In the genomic region with DNA sequence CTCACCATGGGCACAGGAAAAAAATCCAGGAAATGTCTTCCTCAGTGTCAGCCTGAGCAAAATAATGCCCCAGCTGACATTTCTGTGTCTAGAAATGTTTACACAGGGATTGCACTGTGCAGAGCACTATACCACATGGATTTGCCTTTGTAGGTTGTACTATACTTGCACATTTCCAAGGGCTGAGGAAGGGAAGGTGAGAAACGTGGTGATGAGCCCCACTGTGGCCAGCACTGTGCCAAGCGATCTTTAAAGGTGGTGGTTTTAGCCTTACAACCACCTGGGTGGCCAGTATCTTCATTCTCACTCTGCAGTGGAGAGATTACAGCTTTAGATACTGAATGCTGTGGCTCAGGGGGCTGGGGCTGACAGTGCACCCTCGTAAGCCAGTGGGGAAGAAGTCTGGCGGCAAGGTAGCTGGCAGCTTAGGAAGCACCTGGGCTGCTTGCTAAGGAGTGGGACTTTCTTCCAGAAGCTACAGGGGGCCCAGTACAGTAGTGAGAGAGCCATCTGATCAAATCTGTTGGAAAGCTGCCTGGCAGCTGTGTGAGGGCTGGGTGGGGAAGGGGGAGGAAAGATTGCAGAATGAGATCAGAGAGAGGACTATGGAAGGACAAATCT, we compare ENCODE assay signal across 13 cellular contexts. TPM values are rescaled to one million over a fixed set of nuclear protein-coding genes. Genes with fewer than 3 reads are reported as not detected.
A peak's percentile ranks its signal among the peaks of the same experiment; 100 is the strongest.
DNase-seq lines count a peak whose midpoint lies in the region; ATAC-seq and TF ChIP-seq lines count a peak whose summit lies in the region.
"Had no signal": no experiment of that assay in that cellular context is flagged by ENCODE, and none has a peak within 500 bp of the region (broad histone marks: within the 10 kb centered on the region; RNA-seq: fewer than 3 reads in every experiment).

No MANE protein-coding gene starts in this region.

- H4K20me1 ChIP-seq in PC-3 (ENCODE audit: low read length), result no peaks in the 10 kb centered on the region

- H3K4me3 Mint-ChIP-seq in natural killer cell treated with Interleukin-12 subunit alpha and Interleukin-12 subunit beta and Interleukin-15 and Interleukin-18, amount 100 ng/mL, for 72 hours, result no peak overlapping the region
- H3K4me3 Mint-ChIP-seq in natural killer cell (no peak overlapping the region), glutamatergic neuron (ENCODE audit: unreplicated experiment) (peak overlapping the region; percentile 40)
- H3K4me3 Mint-ChIP-seq: endodermal cell had no signal

- TF ChIP-seq EP300 in tibial nerve (IDR thresholded peaks at IDR 0.05), result no peak

- H3K27me3 Mint-ChIP-seq in natural killer cell treated with Interleukin-12 subunit alpha and Interleukin-12 subunit beta and Interleukin-15 and Interleukin-18, amount 100 ng/mL, for 72 hours, result peaks cover 0 to 3% of the 10 kb centered on the region in 2 donors
- no peaks in the 10 kb centered on the region for H3K27me3 Mint-ChIP-seq in natural killer cell (ENCODE audit: low read depth in 2 of 2)
- no peaks in the 10 kb centered on the region for H3K27me3 Mint-ChIP-seq in glutamatergic neuron (ENCODE audit: unreplicated experiment)

- H3K4me1 ChIP-seq in SJCRH30 (peaks cover 30% of the 10 kb centered on the region), tibial nerve (peaks cover 0 to 46% (median 10%) of the 10 kb centered on the region in 4 donors), PC-3 (ENCODE audit: insufficient read depth, low read length) (peaks cover 10% of the 10 kb centered on the region)

- H3K9me3 ChIP-seq in SJCRH30 (replicated peaks) (no peaks in the 10 kb centered on the region), tibial nerve (no peaks in the 10 kb centered on the region), PC-3 (ENCODE audit: low read length) (no peaks in the 10 kb centered on the region)
- H3K9me3 ChIP-seq: ovary had no signal

- H3K27ac Mint-ChIP-seq in natural killer cell treated with Interleukin-12 subunit alpha and Interleukin-12 subunit beta and Interleukin-15 and Interleukin-18, amount 100 ng/mL, for 72 hours, result no peak overlapping the region
- H3K27ac Mint-ChIP-seq in natural killer cell (no peak overlapping the region), glutamatergic neuron (ENCODE audit: unreplicated experiment) (no peak overlapping the region)
- H3K27ac Mint-ChIP-seq: endodermal cell had no signal

- BruUV-seq in PC-3 (replicated peaks; lab: Mats Ljungman, UMichigan), result no TSS peak

- CTCF ChIA-PET in PC-3 (lab: Charles Lee), result interaction anchor here (0.6 kb wide), 1 partner anchor 338 kb away, joined by 3 read pairs; no protein-coding TSS in a partner anchor

- WGBS in tibial nerve, 2 donors, result 45 to 59% methylated on average over 4 of the region's 4 CpGs

- TF ChIP-seq CTCF in natural killer cell (IDR thresholded peaks at IDR 0.05), result no peak
- TF ChIP-seq CTCF in glutamatergic neuron (IDR thresholded peaks at IDR 0.05; ENCODE audit: partially characterized antibody, unreplicated experiment), result no peak
- TF ChIP-seq CTCF in tibial nerve (IDR thresholded peaks at IDR 0.05), result no peak
- TF ChIP-seq CTCF in PC-3 (conservative IDR thresholded peaks at IDR 0.05; ENCODE audit: low read depth, low read length), result no peak

- no peaks in the 10 kb centered on the region for H3K36me3 Mint-ChIP-seq in natural killer cell treated with Interleukin-12 subunit alpha and Interleukin-12 subunit beta and Interleukin-15 and Interleukin-18, amount 100 ng/mL, for 72 hours
- H3K36me3 Mint-ChIP-seq in natural killer cell (no peaks in the 10 kb centered on the region), glutamatergic neuron (ENCODE audit: unreplicated experiment) (no peaks in the 10 kb centered on the region)

- H2AFZ ChIP-seq in PC-3 (ENCODE audit: low read length), result no peak overlapping the region

- H3K4me2 ChIP-seq in PC-3 (ENCODE audit: low read length), result no peak overlapping the region

- no peaks in the 10 kb centered on the region for H3K9me2 ChIP-seq in PC-3 (replicated peaks; ENCODE audit: low read length)

- intact Hi-C loops in natural killer cell (cut with micrococcal nuclease) (loop anchor here (2.0 kb wide), 1 partner anchor 403 kb away; no protein-coding TSS in a partner anchor), PC-3 (cut with micrococcal nuclease) (loop anchor here (2.0 to 10.0 kb wide), 7 partner anchors 49 to 854 kb away; no protein-coding TSS in a partner anchor)

- H3K9ac ChIP-seq in PC-3 (ENCODE audit: low read length), result no peak overlapping the region

- no peaks in the 10 kb centered on the region for H3F3A ChIP-seq in PC-3 (ENCODE audit: low read length, unreplicated experiment)

- POLR2A ChIA-PET in PC-3 (lab: Charles Lee; ENCODE audit: unreplicated experiment), result no interaction called here

- H3K4me1 Mint-ChIP-seq in natural killer cell treated with Interleukin-12 subunit alpha and Interleukin-12 subunit beta and Interleukin-15 and Interleukin-18, amount 100 ng/mL, for 72 hours (ENCODE audit: low read depth in 2 of 2), result no peaks in the 10 kb centered on the region
- H3K4me1 Mint-ChIP-seq in natural killer cell (no peaks in the 10 kb centered on the region), glutamatergic neuron (ENCODE audit: low read depth, unreplicated experiment) (peaks cover 10% of the 10 kb centered on the region)

- H3K27me3 ChIP-seq in SJCRH30 (0 out of 2 replicates have a peak, but pooled peaks cover 3% of the 10 kb centered on the region), tibial nerve (no peaks in the 10 kb centered on the region), PC-3 (ENCODE audit: low read length) (no peaks in the 10 kb centered on the region)
- H3K27me3 ChIP-seq: ovary had no signal

- H3K79me2 ChIP-seq in PC-3 (ENCODE audit: low read length), result no peaks in the 10 kb centered on the region

- no peak for TF ChIP-seq POLR2A in tibial nerve (IDR thresholded peaks at IDR 0.05)

- no peak overlapping the region for H3K27ac ChIP-seq in SJCRH30
- peak overlapping the region; percentile 37 to 81 (median 52) for H3K27ac ChIP-seq in tibial nerve
- no peak overlapping the region for H3K27ac ChIP-seq in PC-3 (ENCODE audit: low read length)
- H3K27ac ChIP-seq: ovary had no signal

- H3K36me3 ChIP-seq in SJCRH30 (no peaks in the 10 kb centered on the region), tibial nerve (no peaks in the 10 kb centered on the region), PC-3 (ENCODE audit: low read depth, low read length) (no peaks in the 10 kb centered on the region)
- H3K36me3 ChIP-seq: ovary had no signal

- H3K4me3 ChIP-seq in SJCRH30 (no peak overlapping the region), tibial nerve (peak overlapping the region in 1 of 4 donors; percentile 10), PC-3 (ENCODE audit: low read length) (no peak overlapping the region)
- H3K4me3 ChIP-seq: lung, ovary had no signal

- peak; percentile 13 for DNase-seq in natural killer cell treated with Interleukin-12 subunit alpha and Interleukin-12 subunit beta and Interleukin-15 and Interleukin-18, amount 100 ng/mL, for 72 hours (ENCODE audit: low spot score)
- DNase-seq in natural killer cell, result no peak
- peak; percentile 61 to 71 for DNase-seq in SJCRH30
- peak; percentile 28 for DNase-seq in glutamatergic neuron
- no peak for DNase-seq in tibial nerve (ENCODE audit: low spot score in 2 of 2)
- no peak for DNase-seq in NCI-H446 treated with DMSO at 0.1 percent for 48 hours (lab: John Stamatoyannopoulos, UW)
- DNase-seq in inferior parietal cortex (ENCODE audit: extremely low spot score), result no peak
- no peak for DNase-seq in PC-3
- DNase-seq: endodermal cell; ovary; stimulated activated CD4-positive, alpha-beta T cell treated with anti-CD3 and anti-CD28 coated beads, Interleukin-1b, Interleukin-23, amount 100 ng/mL, for 48 hours had no signal

- peak in 1 of 2 donors; percentile 12 for ATAC-seq in natural killer cell treated with Interleukin-12 subunit alpha and Interleukin-12 subunit beta and Interleukin-15 and Interleukin-18, amount 100 ng/mL, for 72 hours
- ATAC-seq in natural killer cell, result no peak
- no peak for ATAC-seq in PC-3

- no peaks in the 10 kb centered on the region for H3K9me3 Mint-ChIP-seq in natural killer cell treated with Interleukin-12 subunit alpha and Interleukin-12 subunit beta and Interleukin-15 and Interleukin-18, amount 100 ng/mL, for 72 hours
- H3K9me3 Mint-ChIP-seq in natural killer cell (no peaks in the 10 kb centered on the region), glutamatergic neuron (ENCODE audit: unreplicated experiment) (no peaks in the 10 kb centered on the region)
- H3K9me3 Mint-ChIP-seq: endodermal cell had no signal

RNA-seq across cellular contexts. Expression of gene EPCAM, which starts 47.6 kb away (rescaled TPM):
- total RNA-seq in natural killer cell treated with Interleukin-12 subunit alpha and Interleukin-12 subunit beta and Interleukin-15 and Interleukin-18, amount 100 ng/mL, for 72 hours, result under 1 TPM in 1 of 2 donors, not detected in 1; 0.61 TPM
- total RNA-seq in natural killer cell (not detected), glutamatergic neuron (ENCODE audit: unreplicated experiment) (5.3 TPM), tibial nerve (under 1 TPM in 2 of 4 donors, not detected in 2; 0.42 to 0.66 TPM), PC-3 (2014; rRNA removed) (223 and 235 TPM in 2 replicates)
- 6.0 and 6.8 TPM in 2 replicates for total RNA-seq in SJCRH30 (2014; rRNA removed; shearing (Covaris generic))
- total RNA-seq: HT1080 had no signal

Comparison
In these comparisons a context has a peak if more than half of its experiments do, and no peak if none do; other contexts are left out.
1. DNase-seq: peak in natural killer cell treated with Interleukin-12 subunit alpha and Interleukin-12 subunit beta and Interleukin-15 and Interleukin-18, amount 100 ng/mL, for 72 hours (single experiment), SJCRH30 (2 of 2) and glutamatergic neuron (single experiment); none in natural killer cell (single experiment), tibial nerve (0 of 2), NCI-H446 treated with DMSO at 0.1 percent for 48 hours (single experiment), inferior parietal cortex (single experiment) and PC-3 (single experiment).
2. H3K27ac ChIP-seq: peak in tibial nerve (4 of 4); none in SJCRH30 (single experiment) and PC-3 (single experiment).
3. RNA of gene EPCAM, which starts 47.6 kb away (total RNA-seq): 223 to 235 TPM in PC-3; 6.0 to 6.8 TPM in SJCRH30, 5.3 TPM in glutamatergic neuron (single experiment), 0.61 TPM in natural killer cell treated with Interleukin-12 subunit alpha and Interleukin-12 subunit beta and Interleukin-15 and Interleukin-18, amount 100 ng/mL, for 72 hours, 0.42 to 0.66 TPM in tibial nerve and not detected in natural killer cell; every median in the first group is over 10 times any median in the second.